ENCODE assay signal across 28 cellular contexts in genomic region chr16:73523209-73523608, GRCh38.
"Had no signal": no experiment of that assay in that cellular context is flagged by ENCODE, and none has a peak within 500 bp of the region (broad histone marks: within the 10 kb centered on the region; RNA-seq: fewer than 3 reads in every experiment).

No MANE protein-coding gene starts in this region.

- H3K36me3 ChIP-seq: stomach, suprapubic skin, thoracic aorta, thyroid gland, tibial artery, tibial nerve, transverse colon, upper lobe of left lung, upper lobe of right lung, uterus, vagina had no signal

- H3K27me3 ChIP-seq: stomach, suprapubic skin, testis, thyroid gland, tibial artery, tibial nerve, transverse colon, upper lobe of left lung, upper lobe of right lung, uterus, vagina had no signal

- H3K4me1 ChIP-seq: stomach, suprapubic skin, testis, thyroid gland, tibial artery, tibial nerve, transverse colon, upper lobe of left lung, upper lobe of right lung, uterus, vagina had no signal

- H3K9me3 ChIP-seq: stomach, suprapubic skin, testis, thoracic aorta, thyroid gland, tibial artery, tibial nerve, transverse colon, upper lobe of left lung, upper lobe of right lung, uterus, vagina had no signal

- H3K4me3 ChIP-seq: stomach, suprapubic skin, testis, thoracic aorta, thyroid gland, tibial artery, tibial nerve, transverse colon, upper lobe of left lung, upper lobe of right lung, uterus, vagina had no signal

- H3K9me3 Mint-ChIP-seq: stimulated activated memory B cell treated with anti-CD40 and anti-IgM and Interleukin-4, amounts not matched to agents 10 μg/mL and 1 μg/mL and 100 μg/mL, for 72 hours; type B pancreatic cell had no signal

- H3K27ac Mint-ChIP-seq: stimulated activated effector memory CD8-positive, alpha-beta T cell treated with anti-CD3 and anti-CD28 coated beads, Interleukin-12 subunit alpha, Interleukin-12 subunit beta, amount 100 ng/mL, for 72 hours; stimulated activated memory B cell treated with anti-CD40 and anti-IgM and Interleukin-4, amounts not matched to agents 10 μg/mL and 1 μg/mL and 100 μg/mL, for 72 hours; stimulated activated naive B cell treated with anti-CD40 and anti-IgM and Interleukin-4, amounts not matched to agents 10 μg/mL and 1 μg/mL and 100 μg/mL, for 72 hours; stimulated activated naive CD8-positive, alpha-beta T cell treated with anti-CD3 and anti-CD28 coated beads, Interleukin-15, Interleukin-2, amounts not matched to agents 100 ng/mL and 50 ng/mL, for 24 hours; type B pancreatic cell had no signal

- H3K27me3 Mint-ChIP-seq: stimulated activated memory B cell treated with anti-CD40 and anti-IgM and Interleukin-4, amounts not matched to agents 10 μg/mL and 1 μg/mL and 100 μg/mL, for 72 hours; stimulated activated naive CD8-positive, alpha-beta T cell treated with anti-CD3 and anti-CD28 coated beads, Interleukin-15, amount 100 ng/mL, for 72 hours; type B pancreatic cell had no signal

- DNase-seq: stimulated activated CD4-positive, alpha-beta T cell treated with anti-CD3 and anti-CD28 coated beads, Interleukin-2, amount 100 ng/mL, for 48 hours; stimulated activated CD4-positive, alpha-beta T cell treated with anti-CD3 and anti-CD28 coated beads, Interleukin-4, amount 100 ng/mL, for 1 hour; stimulated activated CD4-positive, alpha-beta T cell treated with anti-CD3 and anti-CD28 coated beads, Interleukin-4, amount 100 ng/mL, for 24 hours; stimulated activated CD4-positive, alpha-beta T cell treated with anti-CD3 and anti-CD28 coated beads, Interleukin-4, amount 100 ng/mL, for 4 hours; stimulated activated CD8-positive, alpha-beta memory T cell treated with anti-CD3 and anti-CD28 coated beads, Interleukin-4, amount 100 ng/mL, for 48 hours; stimulated activated naive B cell treated with anti-CD40 and anti-IgM and Interleukin-4, amounts not matched to agents 10 μg/mL and 1 μg/mL and 100 μg/mL, for 72 hours; stimulated activated naive CD4-positive, alpha-beta T cell; stimulated activated naive CD4-positive, alpha-beta T cell treated with Interleukin-2 at 50 U/mL for 16 hours; stimulated activated naive CD8-positive, alpha-beta T cell treated with anti-CD3 and anti-CD28 coated beads, Interleukin-15, amount 100 ng/mL, for 72 hours; stimulated activated naive CD8-positive, alpha-beta T cell treated with anti-CD3 and anti-CD28 coated beads, Interleukin-15, Interleukin-2, amounts not matched to agents 100 U/mL and 50 U/mL, for 24 hours; stomach; substantia nigra; testis; thyroid gland; tibial artery; transverse colon; trophoblast cell; upper lobe of left lung; upper lobe of right lung; uterus had no signal

- H3K36me3 Mint-ChIP-seq: stimulated activated effector memory CD8-positive, alpha-beta T cell treated with anti-CD3 and anti-CD28 coated beads, Interleukin-12 subunit alpha, Interleukin-12 subunit beta, amount 100 ng/mL, for 72 hours; stimulated activated memory B cell treated with anti-CD40 and anti-IgM and Interleukin-4, amounts not matched to agents 10 μg/mL and 1 μg/mL and 100 μg/mL, for 72 hours; stimulated activated naive B cell treated with anti-CD40 and anti-IgM and Interleukin-4, amounts not matched to agents 10 μg/mL and 1 μg/mL and 100 μg/mL, for 72 hours; type B pancreatic cell had no signal

- H3K4me1 Mint-ChIP-seq: stimulated activated effector memory CD8-positive, alpha-beta T cell treated with anti-CD3 and anti-CD28 coated beads, Interleukin-12 subunit alpha, Interleukin-12 subunit beta, amount 100 ng/mL, for 72 hours; stimulated activated memory B cell treated with anti-CD40 and anti-IgM and Interleukin-4, amounts not matched to agents 10 μg/mL and 1 μg/mL and 100 μg/mL, for 72 hours; stimulated activated naive B cell treated with anti-CD40 and anti-IgM and Interleukin-4, amounts not matched to agents 10 μg/mL and 1 μg/mL and 100 μg/mL, for 72 hours; stimulated activated naive CD8-positive, alpha-beta T cell treated with anti-CD3 and anti-CD28 coated beads, Interleukin-15, amount 100 ng/mL, for 72 hours had no signal

- H3K27ac ChIP-seq: stomach, suprapubic skin, testis, thoracic aorta, thyroid gland, tibial artery, tibial nerve, transverse colon, upper lobe of left lung, upper lobe of right lung, uterus, vagina had no signal

- H3K4me3 Mint-ChIP-seq: stimulated activated effector memory CD8-positive, alpha-beta T cell treated with anti-CD3 and anti-CD28 coated beads, Interleukin-12 subunit alpha, Interleukin-12 subunit beta, amount 100 ng/mL, for 72 hours; stimulated activated memory B cell treated with anti-CD40 and anti-IgM and Interleukin-4, amounts not matched to agents 10 μg/mL and 1 μg/mL and 100 μg/mL, for 72 hours; stimulated activated naive B cell treated with anti-CD40 and anti-IgM and Interleukin-4, amounts not matched to agents 10 μg/mL and 1 μg/mL and 100 μg/mL, for 72 hours; stimulated activated naive CD8-positive, alpha-beta T cell treated with anti-CD3 and anti-CD28 coated beads, Interleukin-15, amount 100 ng/mL, for 72 hours; stimulated activated naive CD8-positive, alpha-beta T cell treated with anti-CD3 and anti-CD28 coated beads, Interleukin-15, Interleukin-2, amounts not matched to agents 100 ng/mL and 50 ng/mL, for 24 hours; type B pancreatic cell had no signal

- ATAC-seq: stimulated activated effector memory CD8-positive, alpha-beta T cell treated with anti-CD3 and anti-CD28 coated beads, Interleukin-12 subunit alpha, Interleukin-12 subunit beta, amount 100 ng/mL, for 72 hours; stimulated activated memory B cell treated with anti-CD40 and anti-IgM and Interleukin-4, amounts not matched to agents 10 μg/mL and 1 μg/mL and 100 μg/mL, for 72 hours; stimulated activated naive B cell treated with anti-CD40 and anti-IgM and Interleukin-4, amounts not matched to agents 10 μg/mL and 1 μg/mL and 100 μg/mL, for 72 hours; stimulated activated naive CD8-positive, alpha-beta T cell treated with anti-CD3 and anti-CD28 coated beads, Interleukin-15, amount 100 ng/mL, for 72 hours; stimulated activated naive CD8-positive, alpha-beta T cell treated with anti-CD3 and anti-CD28 coated beads, Interleukin-15, Interleukin-2, amounts not matched to agents 100 U/mL and 50 U/mL, for 24 hours; upper lobe of right lung had no signal
